Comparison of ENCODE assay signal across 1 cellular context in the genomic region with DNA sequence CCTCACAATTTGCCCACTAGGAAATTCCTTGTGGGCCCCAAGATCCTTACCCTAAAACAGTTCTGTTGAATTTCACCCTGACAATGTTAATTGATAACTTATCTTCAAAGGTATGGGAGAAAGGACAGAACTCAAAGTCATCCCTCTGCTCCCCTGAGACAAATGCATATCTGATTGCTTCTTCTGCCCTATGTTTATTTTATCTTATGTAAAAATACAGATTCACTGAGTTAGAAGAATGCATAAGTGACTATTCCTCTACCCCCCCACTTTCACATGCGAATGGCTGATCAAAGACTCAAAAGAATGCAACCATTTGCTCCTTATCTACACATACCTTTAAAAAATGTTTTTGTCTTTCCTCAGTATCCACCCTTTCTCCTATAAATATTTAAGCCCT.
TF ChIP-seq lines count a peak whose summit lies in the region.

No MANE protein-coding gene starts in this region.

TF ChIP-seq in SK-N-SH treated with all-trans-retinoic acid at 6 μM for 48 hours, 23 proteins besides CTCF, POLR2A, EP300 and RAD21 (continued from another document):
- TF ChIP-seq, protein P1, sequence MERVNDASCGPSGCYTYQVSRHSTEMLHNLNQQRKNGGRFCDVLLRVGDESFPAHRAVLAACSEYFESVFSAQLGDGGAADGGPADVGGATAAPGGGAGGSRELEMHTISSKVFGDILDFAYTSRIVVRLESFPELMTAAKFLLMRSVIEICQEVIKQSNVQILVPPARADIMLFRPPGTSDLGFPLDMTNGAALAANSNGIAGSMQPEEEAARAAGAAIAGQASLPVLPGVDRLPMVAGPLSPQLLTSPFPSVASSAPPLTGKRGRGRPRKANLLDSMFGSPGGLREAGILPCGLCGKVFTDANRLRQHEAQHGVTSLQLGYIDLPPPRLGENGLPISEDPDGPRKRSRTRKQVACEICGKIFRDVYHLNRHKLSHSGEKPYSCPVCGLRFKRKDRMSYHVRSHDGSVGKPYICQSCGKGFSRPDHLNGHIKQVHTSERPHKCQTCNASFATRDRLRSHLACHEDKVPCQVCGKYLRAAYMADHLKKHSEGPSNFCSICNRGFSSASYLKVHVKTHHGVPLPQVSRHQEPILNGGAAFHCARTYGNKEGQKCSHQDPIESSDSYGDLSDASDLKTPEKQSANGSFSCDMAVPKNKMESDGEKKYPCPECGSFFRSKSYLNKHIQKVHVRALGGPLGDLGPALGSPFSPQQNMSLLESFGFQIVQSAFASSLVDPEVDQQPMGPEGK (CRISPR knock-in tag; IDR thresholded peaks at IDR 0.05; ENCODE audit: borderline replicate concordance) = no peak
- TF ChIP-seq TOX (CRISPR knock-in tag; IDR thresholded peaks at IDR 0.05; ENCODE audit: borderline replicate concordance) (no peak), PPARA (CRISPR knock-in tag; IDR thresholded peaks at IDR 0.05; ENCODE audit: borderline replicate concordance) (no peak), BACH2 (CRISPR knock-in tag; IDR thresholded peaks at IDR 0.05; ENCODE audit: borderline replicate concordance) (no peak), ARNTL (CRISPR knock-in tag; IDR thresholded peaks at IDR 0.05; ENCODE audit: borderline replicate concordance, low read depth) (no peak), OSR1 (CRISPR knock-in tag; IDR thresholded peaks at IDR 0.05) (no peak), GLIS3 (CRISPR knock-in tag; IDR thresholded peaks at IDR 0.05) (no peak), ESRRG (CRISPR knock-in tag; IDR thresholded peaks at IDR 0.05) (no peak), ZNF8 (CRISPR knock-in tag; IDR thresholded peaks at IDR 0.05) (no peak), TCF4 (CRISPR knock-in tag; IDR thresholded peaks at IDR 0.05; ENCODE audit: borderline replicate concordance) (no peak), RARB (CRISPR knock-in tag; IDR thresholded peaks at IDR 0.05) (no peak)
